ENCODE assay signal across 8 cellular contexts in the genomic region with DNA sequence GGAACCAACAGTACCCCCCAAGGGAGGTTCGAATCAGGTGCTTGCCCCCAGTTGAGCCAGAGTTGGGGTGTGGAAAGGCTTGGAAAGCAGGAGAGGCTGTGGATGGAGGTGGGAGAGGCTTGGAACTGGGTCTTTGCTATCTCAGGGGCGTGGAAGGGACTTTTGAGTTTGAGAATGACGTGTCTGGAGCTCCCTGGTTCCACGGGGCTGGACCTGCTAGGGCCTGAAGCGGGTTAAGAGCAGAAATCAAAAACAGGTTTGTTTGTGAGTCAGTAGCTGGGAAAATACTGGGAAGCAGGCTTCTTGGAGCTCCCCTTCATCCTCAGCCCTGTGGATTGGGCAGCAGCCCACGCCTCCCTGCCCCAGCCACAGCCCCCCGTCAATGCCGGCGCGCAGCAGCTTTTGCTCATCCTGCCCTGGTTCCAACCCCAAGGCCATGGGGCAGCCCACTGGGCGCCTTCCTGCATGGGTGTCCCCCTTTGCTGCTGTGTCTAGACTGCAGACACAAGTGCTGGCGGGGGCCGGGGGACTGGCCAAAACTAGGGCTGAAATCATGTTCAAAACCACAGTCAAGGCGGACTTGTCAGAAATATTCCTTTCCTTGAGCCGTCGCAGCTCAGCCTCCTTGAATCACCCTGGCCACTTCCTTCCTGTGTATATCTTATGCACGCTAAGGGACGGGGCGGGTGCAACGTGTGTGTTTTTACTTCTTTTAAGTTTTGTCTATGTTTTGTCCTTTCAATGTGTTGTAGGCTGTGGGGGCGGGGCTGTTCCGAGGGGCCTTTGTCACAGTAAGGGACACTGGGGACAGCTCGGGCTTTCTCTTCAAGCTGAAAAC.
DNase-seq lines count a peak whose midpoint lies in the region; ATAC-seq and TF ChIP-seq lines count a peak whose summit lies in the region.

No MANE protein-coding gene starts in this region.

- peak; percentile 46 to 96 (median 75) for DNase-seq in CD4-positive, CD25-positive, alpha-beta regulatory T cell
- DNase-seq in M059J (ENCODE audit: low read depth) (peak; percentile 87), esophagus muscularis mucosa (ENCODE audit: extremely low spot score) (peak; percentile 93), putamen (ENCODE audit: low spot score) (peak; percentile 15), aorta (peak; percentile 75 to 77), NCI-H510A (lab: John Stamatoyannopoulos, UW) (no peak)
- DNase-seq in activated CD8-positive, alpha-beta memory T cell treated with anti-CD3 and anti-CD28 coated beads for 48 hours (ENCODE audit: low read depth in 2 of 3, low spot score in 2 of 3), result peak; percentile 66 to 76 (median 73)

- no peak for TF ChIP-seq CTCF in esophagus muscularis mucosa (IDR thresholded peaks at IDR 0.05)

- H3K36me3 Mint-ChIP-seq in CD4-positive, CD25-positive, alpha-beta regulatory T cell, result no peaks in the 10 kb centered on the region

- no peak for TF ChIP-seq POLR2A in esophagus muscularis mucosa (IDR thresholded peaks at IDR 0.05; ENCODE audit: low read depth)

- peak overlapping the region; percentile 95 to 99 (median 96) for H3K27ac Mint-ChIP-seq in CD4-positive, CD25-positive, alpha-beta regulatory T cell

- peaks cover 9 to 68% (median 31%) of the 10 kb centered on the region in 4 donors for H3K4me1 Mint-ChIP-seq in CD4-positive, CD25-positive, alpha-beta regulatory T cell

- H3K9me3 Mint-ChIP-seq in CD4-positive, CD25-positive, alpha-beta regulatory T cell, result no peaks in the 10 kb centered on the region

- intact Hi-C loops in esophagus muscularis mucosa (cut with DNase I), result loop anchor here (5.0 kb wide), 5 partner anchors 53 to 232 kb away; partner anchors contain the start of gene KLF13
- intact Hi-C loops in aorta (cut with DNase I), result loop anchor here in 1 of 2 donors (1.0 to 10.0 kb wide), 4 partner anchors 53 to 232 kb away; partner anchors contain the start of gene KLF13

- H3K27ac ChIP-seq in CD4-positive, CD25-positive, alpha-beta regulatory T cell (ENCODE audit: insufficient read depth, low read length, poor library complexity, severe bottlenecking), result peak overlapping the region; percentile 85
- H3K27ac ChIP-seq in esophagus muscularis mucosa (replicated peaks in 1 of 4), result peak overlapping the region; percentile 58 to 71 (median 68)
- no peak overlapping the region for H3K27ac ChIP-seq in aorta (ENCODE audit: low read depth in 1 of 2, low read length in 2 of 2)

- H3K4me3 Mint-ChIP-seq in CD4-positive, CD25-positive, alpha-beta regulatory T cell, result peak overlapping the region; percentile 82 to 93 (median 86)

- peaks cover 36% of the 10 kb centered on the region for H3K4me1 ChIP-seq in CD4-positive, CD25-positive, alpha-beta regulatory T cell (ENCODE audit: control insufficient read depth, insufficient read depth, low read length, poor library complexity, severe bottlenecking)
- H3K4me1 ChIP-seq in esophagus muscularis mucosa (peaks cover 21 to 24% (median 24%) of the 10 kb centered on the region in 4 donors), aorta (ENCODE audit: control insufficient read depth in 1 of 2, insufficient read depth in 2 of 2, low read length in 2 of 2) (no peaks in the 10 kb centered on the region)

- H3K9me3 ChIP-seq in CD4-positive, CD25-positive, alpha-beta regulatory T cell (ENCODE audit: control insufficient read depth in 2 of 2, low read length in 2 of 2), result no peaks in the 10 kb centered on the region
- H3K9me3 ChIP-seq in esophagus muscularis mucosa, result no peaks in the 10 kb centered on the region
- no peaks in the 10 kb centered on the region for H3K9me3 ChIP-seq in aorta (ENCODE audit: control insufficient read depth, low read length)

- H3K27me3 ChIP-seq in CD4-positive, CD25-positive, alpha-beta regulatory T cell (ENCODE audit: control insufficient read depth, insufficient read depth, low read length), result no peaks in the 10 kb centered on the region
- no peaks in the 10 kb centered on the region for H3K27me3 ChIP-seq in esophagus muscularis mucosa
- no peaks in the 10 kb centered on the region for H3K27me3 ChIP-seq in aorta (ENCODE audit: control insufficient read depth in 1 of 2, insufficient read depth in 2 of 2, low read length in 1 of 2)

- peak; percentile 71 to 76 for ATAC-seq in CD4-positive, CD25-positive, alpha-beta regulatory T cell (ENCODE audit: low read depth in 2 of 2)
- ATAC-seq in GM21529 (IDR thresholded peaks at IDR 0.05; ENCODE audit: unreplicated experiment) (peak; percentile 35), aorta (ENCODE audit: low FRiP score) (peak; percentile 27)

- H3K4me3 ChIP-seq in CD4-positive, CD25-positive, alpha-beta regulatory T cell (ENCODE audit: low read depth, low read length), result peak overlapping the region; percentile 83
- H3K4me3 ChIP-seq in esophagus muscularis mucosa (peak overlapping the region; percentile 19 to 28 (median 24)), aorta (ENCODE audit: low read length in 2 of 2) (no peak overlapping the region)

- 69% methylated on average over 23 of the region's 23 CpGs for WGBS in esophagus muscularis mucosa
- WGBS in aorta, 2 donors, result 70 to 71% methylated on average over 23 of the region's 23 CpGs

- TF ChIP-seq EP300 in esophagus muscularis mucosa (IDR thresholded peaks at IDR 0.05), result no peak

- H3K27me3 Mint-ChIP-seq in CD4-positive, CD25-positive, alpha-beta regulatory T cell, result no peaks in the 10 kb centered on the region

- no peaks in the 10 kb centered on the region for H3K36me3 ChIP-seq in CD4-positive, CD25-positive, alpha-beta regulatory T cell (ENCODE audit: control insufficient read depth, insufficient read depth, low read length)
- no peaks in the 10 kb centered on the region for H3K36me3 ChIP-seq in esophagus muscularis mucosa
- no peaks in the 10 kb centered on the region for H3K36me3 ChIP-seq in aorta (ENCODE audit: control insufficient read depth in 1 of 2, insufficient read depth in 2 of 2, low read length in 1 of 2)

Comparison
In these comparisons a context has a peak if more than half of its experiments do, and no peak if none do; other contexts are left out.
1. H3K27ac ChIP-seq: peak in CD4-positive, CD25-positive, alpha-beta regulatory T cell (single experiment) and esophagus muscularis mucosa (4 of 4); none in aorta (0 of 2).
2. H3K4me3 ChIP-seq: peak in CD4-positive, CD25-positive, alpha-beta regulatory T cell (single experiment) and esophagus muscularis mucosa (4 of 4); none in aorta (0 of 2).
3. Peak in every context shown above with its lines, with median percentiles within 50 percentile points of each other: ATAC-seq.